ENCODE assay signal across 1 cellular context in genomic region chr22:20553947-20554741, GRCh38.
TF ChIP-seq lines count a peak whose summit lies in the region.

No MANE protein-coding gene starts in this region.

TF ChIP-seq in K562, 482 proteins besides CTCF, POLR2A, EP300 and RAD21 (continues in another document):
- TF ChIP-seq RBBP5 (IDR thresholded peaks at IDR 0.05; ENCODE audit: borderline replicate concordance, insufficient read depth, low read length, poor library complexity, severe bottlenecking) (peak; percentile 39), E2F1 (CRISPR knock-in tag; IDR thresholded peaks at IDR 0.05) (0 out of 2 replicates have a peak, but pooled peaks have one; percentile 31), RBM22 (IDR thresholded peaks at IDR 0.05; ENCODE audit: low read depth, low read length, poor library complexity, severe bottlenecking) (peak; percentile 40), ZNF518B (CRISPR knock-in tag; IDR thresholded peaks at IDR 0.05) (no peak), FOXK1 (CRISPR knock-in tag; IDR thresholded peaks at IDR 0.05; ENCODE audit: borderline replicate concordance) (no peak), CBX3 (IDR thresholded peaks at IDR 0.05; ENCODE audit: borderline replicate concordance in 1 of 2, low read length in 2 of 2) (no peak), GTF2B (IDR thresholded peaks at IDR 0.05; ENCODE audit: extremely low read depth, insufficient read length) (no peak), TFAP4 (CRISPR knock-in tag; IDR thresholded peaks at IDR 0.05; ENCODE audit: borderline replicate concordance) (no peak), DNMT1 (IDR thresholded peaks at IDR 0.05) (no peak), E2F3 (CRISPR knock-in tag; IDR thresholded peaks at IDR 0.05) (0 out of 2 replicates have a peak, but pooled peaks have one; percentile 18), CGGBP1 (CRISPR knock-in tag; IDR thresholded peaks at IDR 0.05) (no peak), ARID3B (CRISPR knock-in tag; IDR thresholded peaks at IDR 0.05; ENCODE audit: borderline replicate concordance) (no peak), ETS1 (conservative IDR thresholded peaks at IDR 0.05; ENCODE audit: control insufficient read depth, low read depth, low read length) (no peak), GABPB2 (CRISPR knock-in tag; conservative IDR thresholded peaks at IDR 0.05) (no peak), ZNF584 (CRISPR knock-in tag; IDR thresholded peaks at IDR 0.05; ENCODE audit: low read depth) (no peak), HES1 (IDR thresholded peaks at IDR 0.05; ENCODE audit: low read depth) (no peak), RB1 (IDR thresholded peaks at IDR 0.05; ENCODE audit: low read depth) (no peak), RUNX1 (IDR thresholded peaks at IDR 0.05; ENCODE audit: low read depth) (no peak), JUNB (CRISPR knock-in tag; conservative IDR thresholded peaks at IDR 0.05) (no peak), HNRNPK (IDR thresholded peaks at IDR 0.05; ENCODE audit: low read depth, low read length, poor library complexity, severe bottlenecking) (no peak), SMAD1 (IDR thresholded peaks at IDR 0.05; ENCODE audit: low read depth, low read length, partially characterized antibody) (no peak), ZNF717 (CRISPR knock-in tag; IDR thresholded peaks at IDR 0.05) (no peak), NFXL1 (CRISPR knock-in tag; IDR thresholded peaks at IDR 0.05) (no peak), ZNF407 (IDR thresholded peaks at IDR 0.05; ENCODE audit: low read depth) (no peak), ZBTB9 (CRISPR knock-in tag; IDR thresholded peaks at IDR 0.05) (peak; percentile 20; the same call in 1 of the 2 replicates), ZNF764 (CRISPR knock-in tag; IDR thresholded peaks at IDR 0.05; ENCODE audit: low read depth) (no peak), NR2C1 (IDR thresholded peaks at IDR 0.05) (no peak), NR2C1 (tag; IDR thresholded peaks at IDR 0.05) (no peak), ZNF583 (CRISPR knock-in tag; IDR thresholded peaks at IDR 0.05) (no peak), TAL1 (IDR thresholded peaks at IDR 0.05) (no peak), MEF2D (tag; conservative IDR thresholded peaks at IDR 0.05; ENCODE audit: low read depth) (no peak), WHSC1 (IDR thresholded peaks at IDR 0.05; ENCODE audit: low read length) (peak; percentile 78), POLR2AphosphoS2 (IDR thresholded peaks at IDR 0.05; ENCODE audit: low read length) (0 out of 2 replicates have a peak, but pooled peaks have one; percentile 43), POLR3G (IDR thresholded peaks at IDR 0.05; ENCODE audit: extremely low read depth, insufficient read length, insufficient replicate concordance) (no peak), TOE1 (IDR thresholded peaks at IDR 0.05; ENCODE audit: borderline replicate concordance) (no peak), TOE1 (CRISPR knock-in tag; IDR thresholded peaks at IDR 0.05; ENCODE audit: borderline replicate concordance, low read depth) (no peak), ZNF384 (IDR thresholded peaks at IDR 0.05; ENCODE audit: low read depth, low read length) (no peak), MEF2A (IDR thresholded peaks at IDR 0.05; ENCODE audit: control insufficient read depth, low read depth, low read length) (no peak), TEAD4 (IDR thresholded peaks at IDR 0.05; ENCODE audit: low read length) (no peak), TEAD4 (CRISPR knock-in tag; IDR thresholded peaks at IDR 0.05; ENCODE audit: borderline replicate concordance) (no peak), ATF3 (IDR thresholded peaks at IDR 0.05) (no peak), ATF3 (CRISPR knock-in tag; conservative IDR thresholded peaks at IDR 0.05) (0 out of 2 replicates have a peak, but pooled peaks have one; percentile 39), ZSCAN29 (IDR thresholded peaks at IDR 0.05) (no peak)
